ENCODE assay signal across 17 cellular contexts in the genomic region with DNA sequence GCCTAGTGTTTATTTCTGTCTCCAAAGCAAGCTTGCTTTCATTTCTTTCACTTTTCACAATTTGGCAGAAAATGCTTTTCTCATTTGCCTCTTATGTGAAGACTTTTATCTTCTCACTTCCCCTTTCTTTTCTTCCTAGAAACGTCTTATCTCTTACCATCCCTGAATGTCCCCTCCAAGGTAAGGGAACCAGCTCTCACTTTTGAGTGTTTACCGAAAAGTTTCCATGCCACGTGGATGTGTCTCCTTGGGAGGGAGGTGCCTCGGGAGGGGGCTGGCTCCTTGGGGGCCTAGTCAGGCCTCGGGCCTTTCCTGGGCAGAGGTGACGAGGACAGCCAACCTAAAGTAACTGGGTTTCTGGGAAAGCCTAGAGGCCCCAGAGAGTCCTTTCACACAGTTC.
DNase-seq lines count a peak whose midpoint lies in the region; ATAC-seq and TF ChIP-seq lines count a peak whose summit lies in the region.
"Had no signal": no experiment of that assay in that cellular context is flagged by ENCODE, and none has a peak within 500 bp of the region (broad histone marks: within the 10 kb centered on the region; RNA-seq: fewer than 3 reads in every experiment).

No MANE protein-coding gene starts in this region.

- peaks cover 0 to 35% (median 16%) of the 10 kb centered on the region in 10 experiments; a peak in 14 of 20 replicates for H3K4me1 ChIP-seq in BLaER1 treated with 17β-estradiol and CSF1 and Interleukin-3, amounts not matched to agents 10 nM and 100 nM
- H3K4me1 ChIP-seq: right lobe of liver had no signal

- H3K27me3 ChIP-seq in BLaER1 treated with 17β-estradiol and CSF1 and Interleukin-3, amounts not matched to agents 10 nM and 100 nM: no peaks in the 10 kb centered on the region
- H3K27me3 ChIP-seq in SU-DHL-6 (ENCODE audit: low read length): no peaks in the 10 kb centered on the region
- H3K27me3 ChIP-seq: right lobe of liver had no signal

- no peak overlapping the region for H3K9ac ChIP-seq in BLaER1 treated with 17β-estradiol and CSF1 and Interleukin-3, amounts not matched to agents 10 nM and 100 nM
- no peak overlapping the region for H3K9ac ChIP-seq in SU-DHL-6 (ENCODE audit: low read length)

- H4K20me1 ChIP-seq in BLaER1 treated with 17β-estradiol and CSF1 and Interleukin-3, amounts not matched to agents 10 nM and 100 nM: no peaks in the 10 kb centered on the region
- H4K20me1 ChIP-seq in SU-DHL-6 (ENCODE audit: low read depth, low read length): no peaks in the 10 kb centered on the region

- no peak for TF ChIP-seq CTCF in SU-DHL-6 (IDR thresholded peaks at IDR 0.05; ENCODE audit: insufficient read depth, low read length, poor library complexity, severe bottlenecking)

- no peak overlapping the region for H3K27ac ChIP-seq in BLaER1 treated with 17β-estradiol and CSF1 and Interleukin-3, amounts not matched to agents 10 nM and 100 nM
- H3K27ac ChIP-seq in SU-DHL-6 (ENCODE audit: low read depth, low read length): no peak overlapping the region
- H3K27ac ChIP-seq: PC-9, right lobe of liver had no signal

- peak overlapping the region; percentile 30 for H2AFZ ChIP-seq in SU-DHL-6 (ENCODE audit: low read depth, low read length, severe bottlenecking)
- H2AFZ ChIP-seq: PC-9 had no signal

- intact Hi-C loops in Right ventricle myocardium inferior (cut with DNase I): no loop called here

- H3K4me3 ChIP-seq in BLaER1 treated with 17β-estradiol and CSF1 and Interleukin-3, amounts not matched to agents 10 nM and 100 nM: no peak overlapping the region
- no peak overlapping the region for H3K4me3 ChIP-seq in SU-DHL-6 (ENCODE audit: insufficient read depth, low read length, poor library complexity, severe bottlenecking)
- H3K4me3 ChIP-seq: PC-9, right lobe of liver had no signal

- H3K36me3 ChIP-seq in BLaER1 treated with 17β-estradiol and CSF1 and Interleukin-3, amounts not matched to agents 10 nM and 100 nM: no peaks in the 10 kb centered on the region
- H3K36me3 ChIP-seq in SU-DHL-6 (ENCODE audit: low read length): no peaks in the 10 kb centered on the region
- H3K36me3 ChIP-seq: right lobe of liver had no signal

- H3F3A ChIP-seq in SU-DHL-6 (ENCODE audit: insufficient read depth): no peaks in the 10 kb centered on the region

- ATAC-seq in HG03064 (IDR thresholded peaks at IDR 0.05; ENCODE audit: low read depth, unreplicated experiment): peak; percentile 43
- ATAC-seq in GM21528 (IDR thresholded peaks at IDR 0.05; ENCODE audit: low FRiP score, unreplicated experiment): no peak
- no peak for ATAC-seq in Right ventricle myocardium inferior
- ATAC-seq: right lobe of liver had no signal

- peaks cover 8 to 22% (median 20%) of the 10 kb centered on the region in 11 experiments for H3K9me3 ChIP-seq in BLaER1 treated with 17β-estradiol and CSF1 and Interleukin-3, amounts not matched to agents 10 nM and 100 nM (replicated peaks in 1 of 11)
- 0 out of 2 replicates have a peak, but pooled peaks cover 2% of the 10 kb centered on the region for H3K9me3 ChIP-seq in SU-DHL-6 (ENCODE audit: insufficient read depth, low read length)
- H3K9me3 ChIP-seq: right lobe of liver had no signal

- H3K79me2 ChIP-seq in SU-DHL-6 (ENCODE audit: insufficient read depth, low read length): no peaks in the 10 kb centered on the region

- peak overlapping the region in 10 of 11 experiments; percentile 11 to 44 (median 18); a peak in 12 of 22 replicates for H3K4me2 ChIP-seq in BLaER1 treated with 17β-estradiol and CSF1 and Interleukin-3, amounts not matched to agents 10 nM and 100 nM
- H3K4me2 ChIP-seq in SU-DHL-6 (ENCODE audit: low read depth, low read length, poor library complexity, severe bottlenecking): peak overlapping the region; percentile 1
- H3K4me2 ChIP-seq: PC-9 had no signal

- peak; percentile 23 for DNase-seq in GM19238 (ENCODE audit: insufficient read length, low spot score)
- DNase-seq in AG08395 (ENCODE audit: low spot score): no peak
- DNase-seq in DMS 273 treated with DMSO at 0.1 percent for 48 hours (lab: John Stamatoyannopoulos, UW): no peak
- DNase-seq in Right ventricle myocardium inferior (ENCODE audit: missing footprints): no peak
- DNase-seq: activated naive CD4-positive, alpha-beta T cell; CD4-positive, alpha-beta T cell; cortex of kidney; erythroblast; NCI-H1105 treated with DMSO at 0.1 percent for 48 hours; NCI-H345; PC-9; right lobe of liver; stimulated activated CD4-positive, alpha-beta T cell treated with anti-CD3 and anti-CD28 coated beads, Interleukin-1b, Interleukin-23, amount 100 ng/mL, for 48 hours had no signal

- H3K9me2 ChIP-seq in SU-DHL-6 (replicated peaks; ENCODE audit: insufficient read depth, low read length): no peaks in the 10 kb centered on the region
